Comparison of ENCODE assay signal across 18 cellular contexts in the genomic region with DNA sequence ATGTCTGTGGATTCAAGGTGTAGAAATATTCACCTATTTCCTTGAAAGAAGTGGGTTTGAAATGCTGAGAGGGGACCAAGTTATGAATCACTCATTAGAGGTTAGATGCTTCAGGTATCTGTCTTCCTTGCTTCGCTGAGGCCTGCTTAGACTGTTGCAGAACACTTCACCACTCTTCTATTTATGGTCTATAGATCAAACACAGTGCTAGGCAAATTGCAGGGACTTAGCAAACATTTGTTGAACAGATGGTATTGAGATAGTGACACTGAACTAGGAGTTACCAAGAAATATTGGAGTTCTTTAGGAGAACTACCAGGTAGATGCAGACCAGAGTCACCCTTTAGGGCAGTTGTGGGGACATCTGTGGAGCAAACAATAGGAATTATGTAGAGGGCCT.
A peak's percentile ranks its signal among the peaks of the same experiment; 100 is the strongest.
DNase-seq lines count a peak whose midpoint lies in the region; FAIRE-seq and TF ChIP-seq lines count a peak whose summit lies in the region.
"Had no signal": no experiment of that assay in that cellular context is flagged by ENCODE, and none has a peak within 500 bp of the region (broad histone marks: within the 10 kb centered on the region; RNA-seq: fewer than 3 reads in every experiment).

No MANE protein-coding gene starts in this region.

- no peak for FAIRE-seq in small intestine (lab: Jason Lieb, UNC)
- no peak for FAIRE-seq in HTR-8/SVneo (lab: Jason Lieb, UNC)
- FAIRE-seq: GM12878 had no signal

- POLR2A ChIA-PET in Caco-2 (lab: Charles Lee) = no interaction called here

- peaks cover 44% of the 10 kb centered on the region for H3K4me1 ChIP-seq in Caco-2
- H3K4me1 ChIP-seq in small intestine (ENCODE audit: control insufficient read depth in 2 of 2, insufficient read depth in 1 of 2, low read depth in 1 of 2, low read length in 1 of 2) = no peaks in the 10 kb centered on the region

- no TSS peak for BruUV-seq in Caco-2 (replicated peaks; lab: Mats Ljungman, UMichigan)

- CTCF ChIA-PET in Caco-2 (lab: Charles Lee) = no interaction called here

- H3K9me3 ChIP-seq in Caco-2 = no peaks in the 10 kb centered on the region
- no peaks in the 10 kb centered on the region for H3K9me3 ChIP-seq in small intestine (ENCODE audit: control insufficient read depth, low read depth)

- H3K4me3 Mint-ChIP-seq in Caco-2 (ENCODE audit: unreplicated experiment) = no peak overlapping the region
- H3K4me3 Mint-ChIP-seq: H9 had no signal

- H3K36me3 Mint-ChIP-seq in Caco-2 (ENCODE audit: insufficient read depth, unreplicated experiment) = no peaks in the 10 kb centered on the region

- WGBS in small intestine, 3 donors = 28 to 82% (median 41%) methylated on average over 1 of the region's 1 CpG

- intact Hi-C loops in Caco-2 (cut with micrococcal nuclease; ENCODE audit: unreplicated experiment) = loop anchor here (1.0 kb wide), 1 partner anchor 32 kb away; no protein-coding TSS in a partner anchor

- DNase-seq in Caco-2 (peak in 1 of 2 experiments; percentile 8), NAMALWA (ENCODE audit: low spot score) (peak; percentile 25), kidney tubule cell (ENCODE audit: low spot score) (peak; percentile 41), small intestine (peak; percentile 0), NCI-H774 (lab: John Stamatoyannopoulos, UW) (no peak), cerebellar cortex (ENCODE audit: low spot score) (no peak), HTR-8/SVneo (ENCODE audit: insufficient read length, low spot score) (no peak)
- DNase-seq: AML-193, DMS153, H9, NCI-H1105, NCI-H2081 treated with DMSO at 0.1 percent for 48 hours, NCI-H345, NCI-H748 treated with DMSO at 0.1 percent for 48 hours, RPMI8226, T-helper 1 cell had no signal

- H3K4me3 ChIP-seq in Caco-2 (ENCODE audit: low read depth, low read length) = no peak overlapping the region
- no peak overlapping the region for H3K4me3 ChIP-seq in small intestine (ENCODE audit: low read depth in 1 of 2, low read length in 2 of 2)
- H3K4me3 ChIP-seq: GM12878 had no signal

- H3K27me3 Mint-ChIP-seq in Caco-2 (ENCODE audit: insufficient read depth, unreplicated experiment) = no peaks in the 10 kb centered on the region

- H3K36me3 ChIP-seq in Caco-2 (ENCODE audit: control insufficient read depth, insufficient read depth, low read length) = no peaks in the 10 kb centered on the region
- H3K36me3 ChIP-seq in small intestine (ENCODE audit: control insufficient read depth in 2 of 2, insufficient read depth in 2 of 2, low read length in 2 of 2) = no peaks in the 10 kb centered on the region

- peaks cover 3% of the 10 kb centered on the region for H3K9me3 Mint-ChIP-seq in Caco-2 (ENCODE audit: unreplicated experiment)
- H3K9me3 Mint-ChIP-seq: H9 had no signal

- no peak for TF ChIP-seq CTCF in Caco-2 (IDR thresholded peaks at IDR 0.05; ENCODE audit: insufficient read depth in 1 of 2, low read depth in 1 of 2, low read length in 1 of 2, severe bottlenecking in 1 of 2, unreplicated experiment in 1 of 2)

- peak overlapping the region; percentile 3 for H3K27ac Mint-ChIP-seq in Caco-2 (ENCODE audit: unreplicated experiment)
- H3K27ac Mint-ChIP-seq: H9 had no signal

- peaks cover 20% of the 10 kb centered on the region for H3K4me1 Mint-ChIP-seq in Caco-2 (ENCODE audit: low read depth, unreplicated experiment)

- no peaks in the 10 kb centered on the region for H3K27me3 ChIP-seq in Caco-2 (replicated peaks; ENCODE audit: control insufficient read depth, insufficient read depth, low read length)
- no peaks in the 10 kb centered on the region for H3K27me3 ChIP-seq in small intestine (ENCODE audit: control insufficient read depth in 2 of 2, insufficient read depth in 2 of 2, low read length in 2 of 2)

- H3K27ac ChIP-seq in small intestine (ENCODE audit: low read depth in 1 of 2, low read length in 1 of 2) = no peak overlapping the region
- H3K27ac ChIP-seq: HL-60 had no signal

Comparison
In these comparisons a context has a peak if more than half of its experiments do, and no peak if none do; other contexts are left out.
1. DNase-seq: peak in NAMALWA (single experiment), kidney tubule cell (single experiment) and small intestine (single experiment); none in NCI-H774 (single experiment), cerebellar cortex (single experiment) and HTR-8/SVneo (single experiment).